Comparison of ENCODE assay signal across 13 cellular contexts in the genomic region with DNA sequence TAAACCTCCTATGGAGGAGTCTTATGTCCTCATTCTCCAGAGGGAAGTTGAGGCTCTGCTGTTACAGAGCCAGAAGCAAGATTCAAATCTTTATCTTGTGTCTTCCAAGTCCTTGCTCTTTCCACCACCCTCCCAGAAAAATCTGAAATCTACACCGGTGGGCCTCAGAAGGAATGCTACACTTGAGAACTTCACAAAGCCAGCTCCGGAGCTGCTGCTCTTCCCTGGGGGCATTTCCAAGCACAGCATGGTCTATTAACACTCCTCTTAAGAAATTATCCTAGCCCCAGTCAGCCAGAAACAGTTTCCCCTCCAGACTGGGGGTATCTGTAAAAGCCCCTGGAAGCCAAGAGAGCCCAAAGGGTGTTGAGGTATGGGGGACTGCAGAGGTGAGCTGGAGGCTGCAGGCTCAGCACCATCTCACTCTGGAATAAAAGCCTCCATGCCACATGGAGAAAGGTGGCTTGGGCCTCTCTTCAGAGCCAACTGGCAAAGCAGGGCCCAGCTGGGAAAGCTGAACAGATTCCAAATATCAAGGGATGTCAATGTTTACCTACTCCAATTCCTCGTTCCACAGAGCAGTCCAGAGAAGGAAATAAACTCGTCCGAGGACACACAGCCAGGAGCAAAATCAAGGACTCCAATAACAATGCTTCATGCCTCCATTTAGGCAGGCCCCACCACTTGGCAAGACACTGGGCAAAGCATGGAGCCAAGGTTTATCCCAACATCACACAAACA. TPM values are rescaled to one million over a fixed set of nuclear protein-coding genes. Genes with fewer than 3 reads are reported as not detected.
A peak's percentile ranks its signal among the peaks of the same experiment; 100 is the strongest.
DNase-seq lines count a peak whose midpoint lies in the region; TF ChIP-seq lines count a peak whose summit lies in the region.
"Had no signal": no experiment of that assay in that cellular context is flagged by ENCODE, and none has a peak within 500 bp of the region (broad histone marks: within the 10 kb centered on the region; RNA-seq: fewer than 3 reads in every experiment).

No MANE protein-coding gene starts in this region.

- no peak overlapping the region for H3K4me3 Mint-ChIP-seq in activated naive CD4-positive, alpha-beta T cell treated with anti-CD3 and anti-CD28 coated beads, Interleukin-2, amount 10 ng/mL, durations not matched to agents 7 days and 5 days
- no peak overlapping the region for H3K4me3 Mint-ChIP-seq in mesothelial cell of epicardium

- WGBS in urinary bladder = 18% methylated on average over 5 of the region's 5 CpGs

- H3K27ac ChIP-seq in angular gyrus (ENCODE audit: low read depth, low read length) = peak overlapping the region; percentile 13
- peak overlapping the region; percentile 30 for H3K27ac ChIP-seq in urinary bladder (ENCODE audit: low read depth)

- CTCF ChIA-PET in activated naive CD4-positive, alpha-beta T cell treated with anti-CD3 and anti-CD28 coated beads, Interleukin-2, amount 10 ng/mL, durations not matched to agents 7 days and 5 days (lab: Charles Lee) = interaction anchor here (1.1 to 2.5 kb wide), 7 partner anchors 8 to 75 kb away, joined by 3 to 13 read pairs (median 5); a partner anchor contains a TSS

- no peak overlapping the region for H3K4me3 ChIP-seq in urinary bladder (ENCODE audit: low read depth, low read length)

- H3K36me3 ChIP-seq in urinary bladder (ENCODE audit: insufficient read depth) = no peaks in the 10 kb centered on the region

- H3K27me3 Mint-ChIP-seq in activated naive CD4-positive, alpha-beta T cell treated with anti-CD3 and anti-CD28 coated beads, Interleukin-2, amount 10 ng/mL, durations not matched to agents 7 days and 5 days = no peaks in the 10 kb centered on the region
- H3K27me3 Mint-ChIP-seq in mesothelial cell of epicardium (ENCODE audit: low read depth) = no peaks in the 10 kb centered on the region

- peak overlapping the region; percentile 96 for H3K27ac Mint-ChIP-seq in activated naive CD4-positive, alpha-beta T cell treated with anti-CD3 and anti-CD28 coated beads, Interleukin-2, amount 10 ng/mL, durations not matched to agents 7 days and 5 days
- peak overlapping the region; percentile 86 for H3K27ac Mint-ChIP-seq in mesothelial cell of epicardium

- peaks cover 25% of the 10 kb centered on the region for H3K36me3 Mint-ChIP-seq in activated naive CD4-positive, alpha-beta T cell treated with anti-CD3 and anti-CD28 coated beads, Interleukin-2, amount 10 ng/mL, durations not matched to agents 7 days and 5 days
- no peaks in the 10 kb centered on the region for H3K36me3 Mint-ChIP-seq in mesothelial cell of epicardium

- H3K9me3 Mint-ChIP-seq in activated naive CD4-positive, alpha-beta T cell treated with anti-CD3 and anti-CD28 coated beads, Interleukin-2, amount 10 ng/mL, durations not matched to agents 7 days and 5 days = no peaks in the 10 kb centered on the region
- no peaks in the 10 kb centered on the region for H3K9me3 Mint-ChIP-seq in mesothelial cell of epicardium

- TF ChIP-seq CTCF in mesothelial cell of epicardium (IDR thresholded peaks at IDR 0.05; ENCODE audit: unreplicated experiment) = no peak

- DNase-seq in activated naive CD4-positive, alpha-beta T cell treated with anti-CD3 and anti-CD28 coated beads, Interleukin-2, amount 10 ng/mL, durations not matched to agents 7 days and 5 days = no peak
- no peak for DNase-seq in activated naive CD4-positive, alpha-beta T cell (lab: John Stamatoyannopoulos, UW)
- no peak for DNase-seq in mesothelial cell of epicardium (ENCODE audit: low spot score in 2 of 2, unreplicated experiment in 2 of 2)
- no peak for DNase-seq in NCI-H2227 treated with DMSO at 0.1 percent for 48 hours (lab: John Stamatoyannopoulos, UW)
- DNase-seq in NCI-H2107 treated with DMSO at 0.1 percent for 48 hours (lab: John Stamatoyannopoulos, UW; ENCODE audit: unreplicated experiment) = no peak
- no peak for DNase-seq in Kasumi-1 (lab: John Stamatoyannopoulos, UW)
- DNase-seq: activated gamma-delta T cell treated with Interleukin-2 at 50 U/mL for 16 hours, AML-193, foreskin fibroblast, H7, SHP77 treated with DMSO at 0.1 percent for 48 hours had no signal

- peaks cover 9% of the 10 kb centered on the region for H3K4me1 ChIP-seq in urinary bladder (ENCODE audit: insufficient read depth)

- peaks cover 100% of the 10 kb centered on the region for H3K4me1 Mint-ChIP-seq in activated naive CD4-positive, alpha-beta T cell treated with anti-CD3 and anti-CD28 coated beads, Interleukin-2, amount 10 ng/mL, durations not matched to agents 7 days and 5 days
- H3K4me1 Mint-ChIP-seq in mesothelial cell of epicardium = peaks cover 76% of the 10 kb centered on the region

RNA-seq across cellular contexts. Expression of gene PNMA1, which starts 36.1 kb away (rescaled TPM):
- total RNA-seq in mesothelial cell of epicardium (46.4 to 48.6 TPM (median 47.7 TPM) in 3 replicates), urinary bladder (38.3 TPM)
- 85.8 TPM for polyA plus RNA-seq in urinary bladder
